Comparison of ENCODE assay signal across 11 cellular contexts in genomic region chr14:81400202-81400678, GRCh38. TPM values are rescaled to one million over a fixed set of nuclear protein-coding genes. Genes with fewer than 3 reads are reported as not detected.
A peak's percentile ranks its signal among the peaks of the same experiment; 100 is the strongest.
DNase-seq lines count a peak whose midpoint lies in the region; ATAC-seq and TF ChIP-seq lines count a peak whose summit lies in the region.
"Had no signal": no experiment of that assay in that cellular context is flagged by ENCODE, and none has a peak within 500 bp of the region (broad histone marks: within the 10 kb centered on the region; RNA-seq: fewer than 3 reads in every experiment).

Gene STON2, minus strand, starts transcription at chr14:81400324. Its CDS starts 1,942 bp downstream, at chr14:81398382.

- peaks cover 2% of the 10 kb centered on the region for H3K36me3 Mint-ChIP-seq in mesothelial cell of epicardium
- no peaks in the 10 kb centered on the region for H3K36me3 Mint-ChIP-seq in CD8-positive, alpha-beta T cell
- H3K36me3 Mint-ChIP-seq: CD4-positive, CD25-positive, alpha-beta regulatory T cell had no signal

- no peaks in the 10 kb centered on the region for H3K9me3 ChIP-seq in breast epithelium
- H3K9me3 ChIP-seq in CD8-positive, alpha-beta T cell (ENCODE audit: low read length) = no peaks in the 10 kb centered on the region
- H3K9me3 ChIP-seq: SJSA1 had no signal

- no peaks in the 10 kb centered on the region for H3K27me3 Mint-ChIP-seq in mesothelial cell of epicardium (ENCODE audit: low read depth)
- no peaks in the 10 kb centered on the region for H3K27me3 Mint-ChIP-seq in CD8-positive, alpha-beta T cell (ENCODE audit: low read depth)

- H3K4me3 ChIP-seq in breast epithelium = peak within 1 kb of the TSS in 1 of 3 donors; percentile 2
- H3K4me3 ChIP-seq in CD8-positive, alpha-beta T cell (ENCODE audit: low read depth, low read length) = no peak within 1 kb of the TSS
- H3K4me3 ChIP-seq: lung, SJSA1 had no signal

- no peaks in the 10 kb centered on the region for H3K36me3 ChIP-seq in breast epithelium
- H3K36me3 ChIP-seq in CD8-positive, alpha-beta T cell (ENCODE audit: insufficient read depth, low read length) = no peaks in the 10 kb centered on the region
- H3K36me3 ChIP-seq: SJSA1 had no signal

- TF ChIP-seq CTCF in breast epithelium (IDR thresholded peaks at IDR 0.05) (no peak), mesothelial cell of epicardium (IDR thresholded peaks at IDR 0.05; ENCODE audit: unreplicated experiment) (no peak)
- TF ChIP-seq CTCF in CD8-positive, alpha-beta T cell (IDR thresholded peaks at IDR 0.05) = no peak

- intact Hi-C loops in breast epithelium (cut with DNase I; ENCODE audit: low total_unique reads) = loop anchor here (10.0 kb wide), 1 partner anchor 455 kb away; the partner anchor contains the start of gene CEP128
- intact Hi-C loops in CD8-positive, alpha-beta T cell (cut with DNase I, micrococcal nuclease) = no loop called here

- H3K9me3 Mint-ChIP-seq in mesothelial cell of epicardium = peaks cover 6% of the 10 kb centered on the region
- H3K9me3 Mint-ChIP-seq in CD8-positive, alpha-beta T cell = no peaks in the 10 kb centered on the region

- H3K4me1 Mint-ChIP-seq in mesothelial cell of epicardium = peaks cover 30% of the 10 kb centered on the region
- H3K4me1 Mint-ChIP-seq in CD8-positive, alpha-beta T cell (ENCODE audit: low read depth) = no peaks in the 10 kb centered on the region
- H3K4me1 Mint-ChIP-seq: CD4-positive, CD25-positive, alpha-beta regulatory T cell had no signal

- H3K27ac ChIP-seq in breast epithelium = peak within 1 kb of the TSS; percentile 93 to 94
- H3K27ac ChIP-seq in CD8-positive, alpha-beta T cell (ENCODE audit: low read depth, low read length) = no peak within 1 kb of the TSS
- H3K27ac ChIP-seq: SJSA1 had no signal

- H3K27me3 ChIP-seq in breast epithelium = no peaks in the 10 kb centered on the region
- H3K27me3 ChIP-seq in CD8-positive, alpha-beta T cell (ENCODE audit: insufficient read depth, low read length) = no peaks in the 10 kb centered on the region
- H3K27me3 ChIP-seq: SJSA1 had no signal

- no peak for ATAC-seq in CD8-positive, alpha-beta T cell

- H3K4me1 ChIP-seq in breast epithelium = peaks cover 5 to 18% of the 10 kb centered on the region in 2 donors
- H3K4me1 ChIP-seq in CD8-positive, alpha-beta T cell (ENCODE audit: insufficient read depth, low read length) = no peaks in the 10 kb centered on the region
- H3K4me1 ChIP-seq: SJSA1 had no signal

- H3K27ac Mint-ChIP-seq in mesothelial cell of epicardium = peak within 1 kb of the TSS; percentile 80
- no peak within 1 kb of the TSS for H3K27ac Mint-ChIP-seq in CD8-positive, alpha-beta T cell
- H3K27ac Mint-ChIP-seq: CD4-positive, CD25-positive, alpha-beta regulatory T cell had no signal

- POLR2A ChIA-PET in CD8-positive, alpha-beta T cell (lab: Charles Lee) = no interaction called here

- no peak for TF ChIP-seq POLR2A in breast epithelium (IDR thresholded peaks at IDR 0.05)

- CTCF ChIA-PET in CD8-positive, alpha-beta T cell (lab: Charles Lee) = no interaction called here

- DNase-seq in activated CD4-positive, alpha-beta T cell treated with anti-CD3 and anti-CD28 coated beads for 48 hours = peak; percentile 52
- DNase-seq in activated CD4-positive, alpha-beta T cell treated with anti-CD3 and anti-CD28 coated beads for 1 hour = no peak
- DNase-seq in NCI-H345 (lab: John Stamatoyannopoulos, UW) (peak; percentile 82), breast epithelium (ENCODE audit: low spot score in 2 of 2) (peak in 1 of 2 donors; percentile 59), mesothelial cell of epicardium (ENCODE audit: low spot score in 2 of 2, unreplicated experiment in 2 of 2) (no peak), NCI-H2227 (lab: John Stamatoyannopoulos, UW; ENCODE audit: unreplicated experiment) (no peak), superior temporal gyrus (ENCODE audit: extremely low spot score) (no peak)
- DNase-seq in CD8-positive, alpha-beta T cell = no peak
- DNase-seq: CD4-positive, CD25-positive, alpha-beta regulatory T cell had no signal

- no peak within 1 kb of the TSS for H3K4me3 Mint-ChIP-seq in mesothelial cell of epicardium
- no peak within 1 kb of the TSS for H3K4me3 Mint-ChIP-seq in CD8-positive, alpha-beta T cell
- H3K4me3 Mint-ChIP-seq: CD4-positive, CD25-positive, alpha-beta regulatory T cell had no signal

RNA-seq across cellular contexts. Expression of gene STON2, which starts in this region (rescaled TPM):
- total RNA-seq in breast epithelium (10 to 100 TPM; 24.6 to 30.2 (median 27.5) TPM), mesothelial cell of epicardium (60.4 to 63.5 TPM (median 63.0 TPM) in 3 replicates)
- total RNA-seq in CD8-positive, alpha-beta T cell = not detected

Comparison
In these comparisons a context has a peak if more than half of its experiments do, and no peak if none do; other contexts are left out.
1. RNA of gene STON2 (total RNA-seq): 60.4 to 63.5 TPM in mesothelial cell of epicardium and 24.6 to 30.2 TPM in breast epithelium; not detected in CD8-positive, alpha-beta T cell; every median in the first group is over 10 times any median in the second.
2. DNase-seq: peak in activated CD4-positive, alpha-beta T cell treated with anti-CD3 and anti-CD28 coated beads for 48 hours (single experiment) and NCI-H345 (single experiment); none in activated CD4-positive, alpha-beta T cell treated with anti-CD3 and anti-CD28 coated beads for 1 hour (single experiment), mesothelial cell of epicardium (0 of 2), NCI-H2227 (single experiment), superior temporal gyrus (single experiment) and CD8-positive, alpha-beta T cell (0 of 7).